ENCODE assay signal across 8 cellular contexts in genomic region chr17:59786536-59787319, GRCh38.
A peak's percentile ranks its signal among the peaks of the same experiment; 100 is the strongest.
DNase-seq lines count a peak whose midpoint lies in the region; ATAC-seq, FAIRE-seq and TF ChIP-seq lines count a peak whose summit lies in the region.

No MANE protein-coding gene starts in this region.

- DNase-seq in A549 (ENCODE audit: low read depth in 1 of 2, low spot score in 1 of 2) (peak; percentile 81 to 100), NCI-H510A (lab: John Stamatoyannopoulos, UW) (peak; percentile 80), mucosa of gallbladder (ENCODE audit: low spot score) (peak; percentile 82)
- peak; percentile 57 to 66 for DNase-seq in activated CD4-positive, alpha-beta T cell treated with anti-CD3 and anti-CD28 coated beads, Interleukin-2, amount 50 U/mL, for 4 hours
- peak; percentile 20 for DNase-seq in effector CD8-positive, alpha-beta T cell (lab: John Stamatoyannopoulos, UW)
- peak; percentile 60 to 84 for DNase-seq in stimulated activated CD8-positive, alpha-beta memory T cell treated with anti-CD3 and anti-CD28 coated beads, Interleukin-7, amount 100 ng/mL, for 4 hours (ENCODE audit: low read depth in 2 of 2)

- ATAC-seq in A549 (peak; percentile 88 to 92), GM18508 (IDR thresholded peaks at IDR 0.05; ENCODE audit: insufficient read depth, unreplicated experiment) (peak; percentile 68), HG02970 (IDR thresholded peaks at IDR 0.05; ENCODE audit: low FRiP score, unreplicated experiment) (peak; percentile 90)

- H3K4me3 ChIP-seq in A549 = no peak overlapping the region

- peak; percentile 99 for FAIRE-seq in A549 (lab: Jason Lieb, UNC)

- no peaks in the 10 kb centered on the region for H3K9me3 ChIP-seq in A549

- POLR2A ChIA-PET in A549 (lab: Yijun Ruan, JAX) = interaction anchor here (0.8 to 8.3 kb wide), 13 partner anchors 16 to 106 kb away, joined by 3 to 610 read pairs (median 6); partner anchors contain the start of genes RPS6KB1, TUBD1 and VMP1

- peak overlapping the region; percentile 63 for H3K4me2 ChIP-seq in A549

- peaks cover 92% of the 10 kb centered on the region for H3K4me1 ChIP-seq in A549

- TF ChIP-seq POLR2A in A549 (IDR thresholded peaks at IDR 0.05; ENCODE audit: low read length) = no peak

- CTCF ChIA-PET in A549 (lab: Yijun Ruan, JAX) = interaction anchor here (0.6 to 4.9 kb wide), 13 partner anchors 10 to 71 kb away, joined by 3 to 42 read pairs (median 4); no protein-coding TSS in a partner anchor

- peak overlapping the region; percentile 94 to 98 for H3K27ac ChIP-seq in A549

- TF ChIP-seq CTCF in A549 (IDR thresholded peaks at IDR 0.05) = no peak

- peak; percentile 99 to 100 for TF ChIP-seq EP300 in A549 (IDR thresholded peaks at IDR 0.05)

- peak; percentile 43 to 68 for TF ChIP-seq RAD21 in A549 (conservative IDR thresholded peaks at IDR 0.05 in 1 of 2, IDR thresholded peaks at IDR 0.05 in 1 of 2)

- WGBS in A549 (ENCODE audit: missing lambda C conversion rate) = under 1% methylated on average over 8 of the region's 8 CpGs

TF ChIP-seq in A549, 52 proteins besides CTCF, POLR2A, EP300 and RAD21 (continues in another document):
- TF ChIP-seq NR3C1 (IDR thresholded peaks at IDR 0.05) (no peak), HOXB5 (CRISPR knock-in tag; IDR thresholded peaks at IDR 0.05) (peak; percentile 89), BCL3 (IDR thresholded peaks at IDR 0.05) (peak; percentile 97), RCOR1 (IDR thresholded peaks at IDR 0.05; ENCODE audit: low read depth, low read length) (no peak), POLR2AphosphoS2 (conservative IDR thresholded peaks at IDR 0.05; ENCODE audit: low read length) (no peak), MAX (IDR thresholded peaks at IDR 0.05) (peak; percentile 94), CBX8 (IDR thresholded peaks at IDR 0.05) (no peak), FOSL2 (IDR thresholded peaks at IDR 0.05) (peak; percentile 98), FOSL2 (CRISPR knock-in tag; IDR thresholded peaks at IDR 0.05) (peak; percentile 99), ZC3H11A (IDR thresholded peaks at IDR 0.05) (no peak), CHD4 (IDR thresholded peaks at IDR 0.05; ENCODE audit: borderline replicate concordance) (no peak), EHMT2 (IDR thresholded peaks at IDR 0.05; ENCODE audit: low read depth) (no peak), PBX3 (IDR thresholded peaks at IDR 0.05) (peak; percentile 88), JUNB (IDR thresholded peaks at IDR 0.05) (peak; percentile 99), EHF (CRISPR knock-in tag; IDR thresholded peaks at IDR 0.05) (no peak; the same call in none of the 2 replicates), HES2 (IDR thresholded peaks at IDR 0.05) (peak; percentile 70), RNF2 (IDR thresholded peaks at IDR 0.05; ENCODE audit: borderline replicate concordance, low read depth) (no peak), ZFP36 (IDR thresholded peaks at IDR 0.05; ENCODE audit: borderline replicate concordance, partially characterized antibody) (no peak), SREBF2 (IDR thresholded peaks at IDR 0.05) (no peak), CEBPB (IDR thresholded peaks at IDR 0.05) (peak; percentile 92 to 97), MYC (IDR thresholded peaks at IDR 0.05; ENCODE audit: borderline replicate concordance, low read length) (no peak), GATA3 (IDR thresholded peaks at IDR 0.05; ENCODE audit: borderline replicate concordance) (peak; percentile 99), NPAS2 (CRISPR knock-in tag; IDR thresholded peaks at IDR 0.05; ENCODE audit: borderline replicate concordance) (no peak), REST (IDR thresholded peaks at IDR 0.05) (no peak), RFX5 (IDR thresholded peaks at IDR 0.05) (no peak; the same call in 1 of the 2 replicates), PHF8 (IDR thresholded peaks at IDR 0.05; ENCODE audit: borderline replicate concordance, low read depth) (no peak), HOXA7 (CRISPR knock-in tag; IDR thresholded peaks at IDR 0.05) (peak; percentile 88; the same call in 1 of the 2 replicates), ZNF302 (CRISPR knock-in tag; IDR thresholded peaks at IDR 0.05) (peak; percentile 93), RARB (CRISPR knock-in tag; IDR thresholded peaks at IDR 0.05) (peak; percentile 81), TFCP2L1 (CRISPR knock-in tag; IDR thresholded peaks at IDR 0.05) (peak; percentile 71; the same call in 1 of the 2 replicates), ESRRA (IDR thresholded peaks at IDR 0.05; ENCODE audit: borderline replicate concordance, low read length) (no peak), KDM1A (IDR thresholded peaks at IDR 0.05; ENCODE audit: low read depth) (no peak), SMC3 (IDR thresholded peaks at IDR 0.05) (peak; percentile 58), JUN (IDR thresholded peaks at IDR 0.05) (peak; percentile 100), HEYL (CRISPR knock-in tag; IDR thresholded peaks at IDR 0.05) (no peak; the same call in 1 of the 2 replicates), HDAC2 (IDR thresholded peaks at IDR 0.05) (no peak), ZSCAN20 (CRISPR knock-in tag; IDR thresholded peaks at IDR 0.05) (no peak), MAZ (IDR thresholded peaks at IDR 0.05; ENCODE audit: borderline replicate concordance, low read depth, low read length) (no peak), ATOH8 (CRISPR knock-in tag; IDR thresholded peaks at IDR 0.05; ENCODE audit: low read depth) (peak; percentile 58), MAFK (IDR thresholded peaks at IDR 0.05; ENCODE audit: partially characterized antibody) (peak; percentile 83)

Comparison
In these comparisons a context has a peak if more than half of its experiments do, and no peak if none do; other contexts are left out.
1. DNase-seq: peak in every context shown above with its lines; median percentile 90 in A549; 82 in mucosa of gallbladder; 80 in NCI-H510A; 72 in stimulated activated CD8-positive, alpha-beta memory T cell treated with anti-CD3 and anti-CD28 coated beads, Interleukin-7, amount 100 ng/mL, for 4 hours; 62 in activated CD4-positive, alpha-beta T cell treated with anti-CD3 and anti-CD28 coated beads, Interleukin-2, amount 50 U/mL, for 4 hours; 20 in effector CD8-positive, alpha-beta T cell.